In genomic region chr7:31747553-31747952, GRCh38 we compare ENCODE assay signal across 29 cellular contexts.
DNase-seq lines count a peak whose midpoint lies in the region; ATAC-seq and TF ChIP-seq lines count a peak whose summit lies in the region.
"Had no signal": no experiment of that assay in that cellular context is flagged by ENCODE, and none has a peak within 500 bp of the region (broad histone marks: within the 10 kb centered on the region; RNA-seq: fewer than 3 reads in every experiment).

No MANE protein-coding gene starts in this region.

- no peaks in the 10 kb centered on the region for H3F3A ChIP-seq in GM23248 (ENCODE audit: insufficient read depth)

- H3K36me3 ChIP-seq in GM23248 (ENCODE audit: low read depth) (no peaks in the 10 kb centered on the region), RWPE2 (ENCODE audit: low read depth) (no peaks in the 10 kb centered on the region)
- H3K36me3 ChIP-seq: adrenal gland, neutrophil, thoracic aorta, uterus had no signal

- ATAC-seq in RWPE2 (ENCODE audit: low read depth) (peak; percentile 75), esophagus mucosa (peak; percentile 92), GM18505 (IDR thresholded peaks at IDR 0.05; ENCODE audit: unreplicated experiment) (no peak), Right ventricle myocardium superior (ENCODE audit: poor library complexity) (no peak)
- ATAC-seq: activated T-cell treated with anti-CD3 and anti-CD28 coated beads, Interleukin-2, amount 50 U/mL, for 72 hours; body of pancreas; left lobe of liver; SK-N-SH treated with all-trans-retinoic acid at 6 μM for 48 hours had no signal

- H2AFZ ChIP-seq in GM23248 = no peak overlapping the region

- H3K4me3 ChIP-seq in GM23248 (no peak overlapping the region), RWPE2 (ENCODE audit: severe bottlenecking) (no peak overlapping the region), retinal pigment epithelial cell (ENCODE audit: low read length) (no peak overlapping the region)
- H3K4me3 ChIP-seq: adrenal gland, body of pancreas, thoracic aorta, uterus had no signal

- DNase-seq in GM23248 = peak; percentile 36
- DNase-seq in RWPE2 (ENCODE audit: low spot score) = no peak
- DNase-seq in retinal pigment epithelial cell (ENCODE audit: low read depth) = peak; percentile 21
- no peak for DNase-seq in NCI-H345 treated with DMSO at 0.1 percent for 48 hours (lab: John Stamatoyannopoulos, UW; ENCODE audit: unreplicated experiment)
- no peak for DNase-seq in Right ventricle myocardium superior
- DNase-seq in GF-D8 (lab: John Stamatoyannopoulos, UW) = no peak
- DNase-seq: activated CD4-positive, alpha-beta T cell treated with anti-CD3 and anti-CD28 coated beads, Interleukin-2, amount 10 ng/mL, durations not matched to agents 7 days and 5 days; activated naive CD4-positive, alpha-beta T cell; activated T-cell treated with anti-CD3 and anti-CD28 coated beads, Interleukin-2, amount 50 U/mL, for 72 hours; adrenal gland; body of pancreas; Calu3; foreskin melanocyte; IMR-90; naive B cell; NCI-H2029; NCI-H2227 treated with DMSO at 0.1 percent for 48 hours; RPMI8226; stimulated activated naive CD4-positive, alpha-beta T cell treated with Interleukin-2 at 50 U/mL for 16 hours; T-helper 2 cell; uterus had no signal

- intact Hi-C loops in Right ventricle myocardium superior (cut with DNase I) = no loop called here

- H3K9me2 ChIP-seq in GM23248 (ENCODE audit: insufficient read depth) = no peaks in the 10 kb centered on the region

- in situ Hi-C loops in GM23248 (cut with MboI) = no loop called here

- no peaks in the 10 kb centered on the region for H3K79me2 ChIP-seq in GM23248 (ENCODE audit: insufficient read depth)

- H3K27ac ChIP-seq in GM23248 (no peak overlapping the region), RWPE2 (ENCODE audit: poor library complexity, severe bottlenecking) (peak overlapping the region; percentile 45)
- H3K27ac ChIP-seq: adrenal gland, body of pancreas, C4-2B, neutrophil, thoracic aorta, uterus, VCaP had no signal

- TF ChIP-seq POLR2A in GM18505 (IDR thresholded peaks at IDR 0.05; ENCODE audit: borderline replicate concordance, extremely low read depth, insufficient read depth, insufficient read length) = no peak

- peaks cover 3% of the 10 kb centered on the region; the same call in 1 of the 2 replicates for H3K4me1 ChIP-seq in GM23248 (ENCODE audit: insufficient read depth)
- H3K4me1 ChIP-seq in RWPE2 (ENCODE audit: insufficient read depth, poor library complexity, severe bottlenecking) = peaks cover 8% of the 10 kb centered on the region
- H3K4me1 ChIP-seq: adrenal gland, body of pancreas, uterus had no signal

- TF ChIP-seq CTCF in RWPE2 (IDR thresholded peaks at IDR 0.05; ENCODE audit: poor library complexity, severe bottlenecking) (no peak), retinal pigment epithelial cell (conservative IDR thresholded peaks at IDR 0.05; ENCODE audit: low read depth, low read length) (no peak)

- H3K9me3 ChIP-seq in GM23248 (ENCODE audit: low read depth) (no peaks in the 10 kb centered on the region), RWPE2 (ENCODE audit: severe bottlenecking) (no peaks in the 10 kb centered on the region)
- H3K9me3 ChIP-seq: adrenal gland, body of pancreas, neutrophil, thoracic aorta, uterus had no signal

- H3K4me2 ChIP-seq in GM23248 (ENCODE audit: unreplicated experiment) = no peak overlapping the region

- no peak overlapping the region for H3K9ac ChIP-seq in GM23248

- H3K27me3 ChIP-seq in GM23248 (replicated peaks; ENCODE audit: insufficient read depth) (0 out of 2 replicates have a peak, but pooled peaks cover under 1% of the 10 kb centered on the region), RWPE2 (ENCODE audit: insufficient read depth, poor library complexity, severe bottlenecking) (no peaks in the 10 kb centered on the region)
- H3K27me3 ChIP-seq: adrenal gland, body of pancreas, uterus had no signal

- no peaks in the 10 kb centered on the region for H4K20me1 ChIP-seq in GM23248 (ENCODE audit: insufficient read depth)

Comparison
In these comparisons a context has a peak if more than half of its experiments do, and no peak if none do; other contexts are left out.
1. DNase-seq: peak in GM23248 (single experiment) and retinal pigment epithelial cell (single experiment); none in RWPE2 (single experiment), NCI-H345 treated with DMSO at 0.1 percent for 48 hours (single experiment), Right ventricle myocardium superior (single experiment) and GF-D8 (single experiment).
2. ATAC-seq: peak in RWPE2 (single experiment) and esophagus mucosa (single experiment); none in GM18505 (single experiment) and Right ventricle myocardium superior (single experiment).